Comparison of ENCODE assay signal across 1 cellular context in the genomic region with DNA sequence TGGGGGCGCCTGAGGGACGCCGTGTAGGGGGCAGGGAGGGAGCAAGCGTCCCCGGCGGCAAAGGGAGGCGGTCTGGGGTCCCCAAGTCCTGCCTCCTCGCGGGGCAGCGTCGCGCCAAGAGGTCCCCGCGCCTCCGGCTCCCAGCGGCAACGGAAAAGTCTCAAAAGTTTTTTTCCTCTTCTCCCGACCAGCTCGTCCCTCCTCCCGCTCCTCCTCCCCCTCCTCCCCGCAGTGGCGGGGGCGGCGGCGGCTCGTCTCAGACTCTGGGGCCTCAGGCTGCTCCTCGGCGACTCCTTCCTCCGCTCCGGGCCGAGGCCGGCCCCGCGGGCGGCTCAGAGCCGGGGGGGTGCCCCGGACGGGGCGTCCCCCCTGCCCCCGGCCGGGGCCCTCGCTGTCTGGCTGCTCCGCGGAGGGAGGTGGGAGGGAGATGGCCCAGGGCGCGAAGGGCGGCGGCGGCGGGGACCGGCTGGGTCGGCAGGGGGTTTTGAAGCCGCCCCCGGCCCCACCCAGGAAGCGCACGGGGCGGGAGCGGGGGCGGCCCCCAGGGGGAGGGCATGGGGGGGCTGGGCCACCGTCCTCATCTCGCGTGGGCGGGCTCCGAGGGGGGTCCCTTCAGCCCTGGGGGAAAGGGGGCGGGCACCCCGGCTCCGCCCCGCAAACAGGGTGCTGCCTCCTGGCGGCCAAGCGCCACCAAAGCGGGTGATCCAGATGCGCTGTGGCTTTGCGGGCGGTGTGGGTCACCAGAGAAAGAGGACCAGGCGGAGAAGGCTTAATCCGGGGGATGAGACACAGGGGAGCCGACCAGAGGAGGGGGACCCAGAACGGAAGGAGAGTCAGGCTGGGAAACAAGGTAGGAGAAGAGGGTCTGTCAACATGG.
TF ChIP-seq lines count a peak whose summit lies in the region.

A gene (minus strand): TSS at position 457 of the 877 bp plus-strand sequence. CDS start 878 bp downstream, outside the sequence.

TF ChIP-seq in K562, 482 proteins besides CTCF, POLR2A, EP300 and RAD21 (continued from another document and continues in another):
- TF ChIP-seq, protein P1, sequence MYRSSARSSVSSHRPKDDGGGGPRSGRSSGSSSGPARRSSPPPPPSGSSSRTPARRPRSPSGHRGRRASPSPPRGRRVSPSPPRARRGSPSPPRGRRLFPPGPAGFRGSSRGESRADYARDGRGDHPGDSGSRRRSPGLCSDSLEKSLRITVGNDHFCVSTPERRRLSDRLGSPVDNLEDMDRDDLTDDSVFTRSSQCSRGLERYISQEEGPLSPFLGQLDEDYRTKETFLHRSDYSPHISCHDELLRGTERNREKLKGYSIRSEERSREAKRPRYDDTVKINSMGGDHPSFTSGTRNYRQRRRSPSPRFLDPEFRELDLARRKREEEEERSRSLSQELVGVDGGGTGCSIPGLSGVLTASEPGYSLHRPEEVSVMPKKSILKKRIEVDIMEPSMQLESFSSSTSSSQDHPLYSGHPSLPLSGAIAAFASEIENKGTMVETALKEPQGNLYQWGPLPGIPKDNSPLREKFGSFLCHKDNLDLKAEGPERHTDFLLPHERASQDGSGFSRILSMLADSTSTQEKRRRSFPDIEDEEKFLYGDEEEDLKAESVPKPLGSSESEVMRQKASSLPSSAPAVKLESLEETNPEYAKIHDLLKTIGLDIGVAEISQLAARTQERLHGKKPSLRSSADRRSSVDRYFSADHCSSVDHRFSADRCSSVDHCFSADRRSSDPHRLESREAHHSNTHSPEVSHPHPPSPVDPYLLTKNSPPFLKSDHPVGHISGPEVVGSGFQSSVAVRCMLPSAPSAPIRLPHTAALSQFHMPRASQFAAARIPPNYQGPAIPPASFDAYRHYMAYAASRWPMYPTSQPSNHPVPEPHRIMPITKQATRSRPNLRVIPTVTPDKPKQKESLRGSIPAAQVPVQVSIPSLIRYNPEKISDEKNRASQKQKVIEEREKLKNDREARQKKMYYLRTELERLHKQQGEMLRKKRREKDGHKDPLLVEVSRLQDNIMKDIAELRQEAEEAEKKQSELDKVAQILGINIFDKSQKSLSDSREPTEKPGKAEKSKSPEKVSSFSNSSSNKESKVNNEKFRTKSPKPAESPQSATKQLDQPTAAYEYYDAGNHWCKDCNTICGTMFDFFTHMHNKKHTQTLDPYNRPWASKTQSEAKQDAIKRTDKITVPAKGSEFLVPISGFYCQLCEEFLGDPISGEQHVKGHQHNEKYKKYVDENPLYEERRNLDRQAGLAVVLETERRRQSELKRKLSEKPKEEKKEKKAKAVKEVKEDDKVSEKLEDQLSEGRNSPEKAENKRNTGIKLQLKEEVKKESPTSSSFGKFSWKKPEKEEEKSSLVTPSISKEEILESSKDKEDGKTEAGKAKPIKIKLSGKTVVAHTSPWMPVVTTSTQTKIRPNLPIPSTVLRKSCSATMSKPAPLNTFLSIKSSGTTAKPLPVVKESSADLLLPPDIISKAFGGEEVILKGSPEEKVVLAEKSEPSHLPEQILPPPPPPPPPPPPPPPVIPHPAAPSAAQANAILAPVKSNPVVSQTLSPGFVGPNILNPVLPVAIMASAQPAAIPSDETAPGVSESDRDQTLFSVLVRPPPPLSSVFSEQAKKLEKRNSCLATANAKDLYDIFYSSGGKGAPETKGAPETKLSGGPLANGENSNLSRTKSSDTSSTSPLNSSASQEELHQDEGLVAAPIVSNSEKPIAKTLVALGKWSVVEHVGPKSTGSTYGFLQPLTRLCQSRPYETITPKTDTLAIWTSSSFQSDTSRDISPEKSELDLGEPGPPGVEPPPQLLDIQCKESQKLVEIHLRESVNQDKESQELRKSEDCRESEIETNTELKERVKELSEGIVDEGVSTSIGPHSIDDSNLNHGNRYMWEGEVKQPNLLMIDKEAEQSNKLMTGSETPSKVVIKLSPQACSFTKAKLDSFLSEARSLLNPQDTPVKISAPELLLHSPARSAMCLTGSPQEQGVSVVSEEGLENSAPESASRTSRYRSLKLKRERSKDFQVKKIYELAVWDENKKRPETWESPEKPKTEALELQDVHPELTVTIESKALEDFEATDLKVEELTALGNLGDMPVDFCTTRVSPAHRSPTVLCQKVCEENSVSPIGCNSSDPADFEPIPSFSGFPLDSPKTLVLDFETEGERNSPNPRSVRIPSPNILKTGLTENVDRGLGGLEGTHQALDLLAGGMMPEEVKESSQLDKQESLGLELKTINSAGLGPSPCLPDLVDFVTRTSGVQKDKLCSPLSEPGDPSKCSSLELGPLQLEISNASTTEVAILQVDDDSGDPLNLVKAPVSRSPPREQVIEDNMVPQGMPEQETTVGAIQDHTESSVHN (IDR thresholded peaks at IDR 0.05; ENCODE audit: borderline replicate concordance in 1 of 2, low read depth in 1 of 2): no peak
- no peak for TF ChIP-seq PRMT5 (CRISPR knock-in tag; IDR thresholded peaks at IDR 0.05)
- no peak for TF ChIP-seq KHSRP (IDR thresholded peaks at IDR 0.05)
- TF ChIP-seq SP1 (CRISPR knock-in tag; IDR thresholded peaks at IDR 0.05): peak; percentile 92
- TF ChIP-seq TBP (optimal IDR thresholded peaks at IDR 0.05; ENCODE audit: low read depth, low read length): peak; percentile 51
- no peak; the same call in 1 of the 2 replicates for TF ChIP-seq BHLHE40 (IDR thresholded peaks at IDR 0.05; ENCODE audit: low read length)
- TF ChIP-seq HNRNPL (IDR thresholded peaks at IDR 0.05; ENCODE audit: low read depth, low read length): 0 out of 2 replicates have a peak, but pooled peaks have one; percentile 23
- TF ChIP-seq CHCHD3 (CRISPR knock-in tag; IDR thresholded peaks at IDR 0.05): no peak
- peak; percentile 47 for TF ChIP-seq FOSL1 (tag; conservative IDR thresholded peaks at IDR 0.05)
- TF ChIP-seq, protein P2, sequence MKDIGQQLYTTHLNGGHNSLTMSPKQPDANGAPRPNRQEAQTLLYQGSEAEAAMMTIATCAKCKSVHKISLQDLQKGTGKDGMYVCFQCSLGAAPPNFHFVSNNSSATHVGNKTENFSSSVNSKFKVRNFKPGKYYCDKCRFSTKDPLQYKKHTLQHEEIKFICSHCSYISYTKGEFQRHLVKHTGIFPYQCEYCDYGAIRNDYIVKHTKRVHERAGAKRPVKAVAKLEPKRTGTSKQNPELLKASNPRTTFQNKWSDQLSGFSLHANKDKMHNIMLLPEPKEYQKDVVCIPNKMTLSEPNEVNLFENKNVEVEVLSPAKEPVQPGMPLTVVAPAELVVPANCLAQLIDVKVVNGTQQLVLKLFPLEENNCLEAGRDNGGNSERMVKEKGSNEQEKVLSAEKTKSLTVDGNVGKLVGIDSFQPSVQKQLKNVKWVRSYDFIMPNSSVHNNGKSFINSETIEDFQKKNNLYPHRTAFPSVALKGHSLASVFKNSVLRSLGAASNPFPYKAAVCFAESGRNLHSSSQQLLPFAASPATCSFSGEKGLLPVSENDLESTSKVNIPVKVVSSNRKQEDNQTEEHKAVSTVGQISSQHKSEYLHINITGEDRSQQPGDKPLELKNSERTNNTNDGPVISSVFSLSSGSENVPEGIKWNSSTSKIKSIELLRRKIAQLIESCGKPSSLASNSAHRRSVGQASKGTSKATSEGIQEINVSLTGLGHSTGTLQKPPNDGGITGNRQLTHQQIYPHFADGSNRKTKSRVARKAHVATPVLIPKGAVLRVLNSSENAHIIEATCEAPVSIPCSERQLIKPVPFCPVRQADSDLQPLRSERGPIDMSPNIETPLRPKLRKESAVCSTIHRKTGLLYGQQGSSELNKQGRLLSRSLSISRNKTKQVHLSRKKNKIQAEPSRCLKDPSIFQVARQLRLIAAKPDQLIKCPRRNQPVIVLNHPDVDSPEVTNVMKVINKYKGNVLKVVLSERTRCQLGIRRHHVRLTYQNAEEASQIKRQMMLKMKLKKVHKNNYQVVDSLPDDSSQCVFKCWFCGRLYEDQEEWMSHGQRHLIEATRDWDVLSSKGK (CRISPR knock-in tag; IDR thresholded peaks at IDR 0.05): no peak
- no peak for TF ChIP-seq HLTF (IDR thresholded peaks at IDR 0.05)
- TF ChIP-seq, protein P3, sequence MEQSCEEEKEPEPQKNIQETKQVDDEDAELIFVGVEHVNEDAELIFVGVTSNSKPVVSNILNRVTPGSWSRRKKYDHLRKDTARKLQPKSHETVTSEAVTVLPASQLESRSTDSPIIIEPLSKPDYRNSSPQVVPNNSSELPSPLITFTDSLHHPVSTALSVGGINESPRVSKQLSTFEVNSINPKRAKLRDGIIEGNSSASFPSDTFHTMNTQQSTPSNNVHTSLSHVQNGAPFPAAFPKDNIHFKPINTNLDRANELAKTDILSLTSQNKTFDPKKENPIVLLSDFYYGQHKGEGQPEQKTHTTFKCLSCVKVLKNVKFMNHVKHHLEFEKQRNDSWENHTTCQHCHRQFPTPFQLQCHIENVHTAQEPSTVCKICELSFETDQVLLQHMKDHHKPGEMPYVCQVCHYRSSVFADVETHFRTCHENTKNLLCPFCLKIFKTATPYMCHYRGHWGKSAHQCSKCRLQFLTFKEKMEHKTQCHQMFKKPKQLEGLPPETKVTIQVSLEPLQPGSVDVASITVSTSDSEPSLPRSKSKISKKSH (CRISPR knock-in tag; IDR thresholded peaks at IDR 0.05): no peak
- TF ChIP-seq NR2C2 (CRISPR knock-in tag; IDR thresholded peaks at IDR 0.05): no peak
- TF ChIP-seq NR2C2 (tag; IDR thresholded peaks at IDR 0.05): peak; percentile 50; the same call in 1 of the 2 replicates
- no peak for TF ChIP-seq HCFC1 (IDR thresholded peaks at IDR 0.05; ENCODE audit: low read depth, low read length)
- peak; percentile 83 to 96 for TF ChIP-seq NONO (IDR thresholded peaks at IDR 0.05; ENCODE audit: low read depth in 2 of 2, low read length in 1 of 2)
- no peak for TF ChIP-seq XRCC4 (IDR thresholded peaks at IDR 0.05; ENCODE audit: extremely low read depth, insufficient read depth, insufficient read length)
- TF ChIP-seq, protein P4, sequence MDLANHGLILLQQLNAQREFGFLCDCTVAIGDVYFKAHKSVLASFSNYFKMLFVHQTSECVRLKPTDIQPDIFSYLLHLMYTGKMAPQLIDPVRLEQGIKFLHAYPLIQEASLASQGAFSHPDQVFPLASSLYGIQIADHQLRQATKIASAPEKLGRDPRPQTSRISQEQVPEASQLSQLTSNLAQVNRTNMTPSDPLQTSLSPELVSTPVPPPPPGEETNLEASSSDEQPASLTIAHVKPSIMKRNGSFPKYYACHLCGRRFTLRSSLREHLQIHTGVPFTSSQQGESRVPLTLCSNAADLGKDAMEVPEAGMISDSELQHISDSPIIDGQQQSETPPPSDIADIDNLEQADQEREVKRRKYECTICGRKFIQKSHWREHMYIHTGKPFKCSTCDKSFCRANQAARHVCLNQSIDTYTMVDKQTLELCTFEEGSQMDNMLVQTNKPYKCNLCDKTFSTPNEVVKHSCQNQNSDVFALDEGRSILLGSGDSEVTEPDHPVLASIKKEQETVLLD (IDR thresholded peaks at IDR 0.05): no peak
- no peak for TF ChIP-seq ZNF133 (CRISPR knock-in tag; IDR thresholded peaks at IDR 0.05)
- TF ChIP-seq POU5F1 (IDR thresholded peaks at IDR 0.05; ENCODE audit: borderline replicate concordance, low read depth, low read length, partially characterized antibody): no peak
- no peak for TF ChIP-seq U2AF2 (optimal IDR thresholded peaks at IDR 0.05; ENCODE audit: low read depth, low read length)
- TF ChIP-seq RCOR1 (IDR thresholded peaks at IDR 0.05; ENCODE audit: borderline replicate concordance in 1 of 2, low read depth in 2 of 2, low read length in 2 of 2): peak in 1 of 2 experiments; percentile 57; a peak in 2 of 4 replicates
- TF ChIP-seq RBM22 (IDR thresholded peaks at IDR 0.05; ENCODE audit: low read depth, low read length, poor library complexity, severe bottlenecking): no peak
- TF ChIP-seq PPARD (CRISPR knock-in tag; IDR thresholded peaks at IDR 0.05): no peak
- TF ChIP-seq TSC22D4 (tag; IDR thresholded peaks at IDR 0.05): no peak
- no peak for TF ChIP-seq SMARCC2 (IDR thresholded peaks at IDR 0.05; ENCODE audit: low read depth)
- no peak for TF ChIP-seq KAT7 (CRISPR knock-in tag; IDR thresholded peaks at IDR 0.05; ENCODE audit: borderline replicate concordance)
- TF ChIP-seq SRSF9 (IDR thresholded peaks at IDR 0.05; ENCODE audit: borderline replicate concordance, low read depth, low read length): no peak
- TF ChIP-seq, protein P5, sequence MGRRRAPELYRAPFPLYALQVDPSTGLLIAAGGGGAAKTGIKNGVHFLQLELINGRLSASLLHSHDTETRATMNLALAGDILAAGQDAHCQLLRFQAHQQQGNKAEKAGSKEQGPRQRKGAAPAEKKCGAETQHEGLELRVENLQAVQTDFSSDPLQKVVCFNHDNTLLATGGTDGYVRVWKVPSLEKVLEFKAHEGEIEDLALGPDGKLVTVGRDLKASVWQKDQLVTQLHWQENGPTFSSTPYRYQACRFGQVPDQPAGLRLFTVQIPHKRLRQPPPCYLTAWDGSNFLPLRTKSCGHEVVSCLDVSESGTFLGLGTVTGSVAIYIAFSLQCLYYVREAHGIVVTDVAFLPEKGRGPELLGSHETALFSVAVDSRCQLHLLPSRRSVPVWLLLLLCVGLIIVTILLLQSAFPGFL (CRISPR knock-in tag; IDR thresholded peaks at IDR 0.05): no peak
- TF ChIP-seq, protein P6, sequence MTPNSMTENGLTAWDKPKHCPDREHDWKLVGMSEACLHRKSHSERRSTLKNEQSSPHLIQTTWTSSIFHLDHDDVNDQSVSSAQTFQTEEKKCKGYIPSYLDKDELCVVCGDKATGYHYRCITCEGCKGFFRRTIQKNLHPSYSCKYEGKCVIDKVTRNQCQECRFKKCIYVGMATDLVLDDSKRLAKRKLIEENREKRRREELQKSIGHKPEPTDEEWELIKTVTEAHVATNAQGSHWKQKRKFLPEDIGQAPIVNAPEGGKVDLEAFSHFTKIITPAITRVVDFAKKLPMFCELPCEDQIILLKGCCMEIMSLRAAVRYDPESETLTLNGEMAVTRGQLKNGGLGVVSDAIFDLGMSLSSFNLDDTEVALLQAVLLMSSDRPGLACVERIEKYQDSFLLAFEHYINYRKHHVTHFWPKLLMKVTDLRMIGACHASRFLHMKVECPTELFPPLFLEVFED (CRISPR knock-in tag; conservative IDR thresholded peaks at IDR 0.05): peak; percentile 59; the same call in 1 of the 2 replicates
- TF ChIP-seq, protein P7, sequence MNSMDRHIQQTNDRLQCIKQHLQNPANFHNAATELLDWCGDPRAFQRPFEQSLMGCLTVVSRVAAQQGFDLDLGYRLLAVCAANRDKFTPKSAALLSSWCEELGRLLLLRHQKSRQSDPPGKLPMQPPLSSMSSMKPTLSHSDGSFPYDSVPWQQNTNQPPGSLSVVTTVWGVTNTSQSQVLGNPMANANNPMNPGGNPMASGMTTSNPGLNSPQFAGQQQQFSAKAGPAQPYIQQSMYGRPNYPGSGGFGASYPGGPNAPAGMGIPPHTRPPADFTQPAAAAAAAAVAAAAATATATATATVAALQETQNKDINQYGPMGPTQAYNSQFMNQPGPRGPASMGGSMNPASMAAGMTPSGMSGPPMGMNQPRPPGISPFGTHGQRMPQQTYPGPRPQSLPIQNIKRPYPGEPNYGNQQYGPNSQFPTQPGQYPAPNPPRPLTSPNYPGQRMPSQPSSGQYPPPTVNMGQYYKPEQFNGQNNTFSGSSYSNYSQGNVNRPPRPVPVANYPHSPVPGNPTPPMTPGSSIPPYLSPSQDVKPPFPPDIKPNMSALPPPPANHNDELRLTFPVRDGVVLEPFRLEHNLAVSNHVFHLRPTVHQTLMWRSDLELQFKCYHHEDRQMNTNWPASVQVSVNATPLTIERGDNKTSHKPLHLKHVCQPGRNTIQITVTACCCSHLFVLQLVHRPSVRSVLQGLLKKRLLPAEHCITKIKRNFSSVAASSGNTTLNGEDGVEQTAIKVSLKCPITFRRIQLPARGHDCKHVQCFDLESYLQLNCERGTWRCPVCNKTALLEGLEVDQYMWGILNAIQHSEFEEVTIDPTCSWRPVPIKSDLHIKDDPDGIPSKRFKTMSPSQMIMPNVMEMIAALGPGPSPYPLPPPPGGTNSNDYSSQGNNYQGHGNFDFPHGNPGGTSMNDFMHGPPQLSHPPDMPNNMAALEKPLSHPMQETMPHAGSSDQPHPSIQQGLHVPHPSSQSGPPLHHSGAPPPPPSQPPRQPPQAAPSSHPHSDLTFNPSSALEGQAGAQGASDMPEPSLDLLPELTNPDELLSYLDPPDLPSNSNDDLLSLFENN (IDR thresholded peaks at IDR 0.05; ENCODE audit: low read depth in 2 of 2, low read length in 2 of 2): no peak
- 0 out of 2 replicates have a peak, but pooled peaks have one; percentile 39 for TF ChIP-seq SUPT5H (IDR thresholded peaks at IDR 0.05)
- peak; percentile 69; the same call in 1 of the 2 replicates for TF ChIP-seq SAFB (IDR thresholded peaks at IDR 0.05; ENCODE audit: borderline replicate concordance, low read depth, low read length)
- no peak for TF ChIP-seq HNRNPUL1 (IDR thresholded peaks at IDR 0.05; ENCODE audit: low read length)
